2 cellular contexts compared by ENCODE assay signal in genomic region chr2:203741566-203741965, GRCh38.
TF ChIP-seq lines count a peak whose summit lies in the region.

No MANE protein-coding gene starts in this region.

TF ChIP-seq in SK-N-SH treated with all-trans-retinoic acid at 6 μM for 48 hours, 23 proteins besides CTCF, POLR2A, EP300 and RAD21 (continued from another document):
- TF ChIP-seq CREB5 (CRISPR knock-in tag; IDR thresholded peaks at IDR 0.05; ENCODE audit: low read depth), result no peak
- TF ChIP-seq OSR1 (CRISPR knock-in tag; IDR thresholded peaks at IDR 0.05), result no peak
- TF ChIP-seq TOX (CRISPR knock-in tag; IDR thresholded peaks at IDR 0.05; ENCODE audit: borderline replicate concordance), result no peak
- TF ChIP-seq CSDC2 (CRISPR knock-in tag; IDR thresholded peaks at IDR 0.05), result no peak
- TF ChIP-seq RARB (CRISPR knock-in tag; IDR thresholded peaks at IDR 0.05), result no peak
- TF ChIP-seq ZFP30 (CRISPR knock-in tag; IDR thresholded peaks at IDR 0.05), result no peak
- TF ChIP-seq BACH2 (CRISPR knock-in tag; IDR thresholded peaks at IDR 0.05; ENCODE audit: borderline replicate concordance), result no peak
- TF ChIP-seq SNAI2 (CRISPR knock-in tag; IDR thresholded peaks at IDR 0.05), result no peak
- TF ChIP-seq ZNF8 (CRISPR knock-in tag; IDR thresholded peaks at IDR 0.05), result no peak
TF ChIP-seq in SK-N-SH treated with all-trans-retinoic acid at 6 μM for 48 hours: peak in this region for 0.

TF ChIP-seq in GM23338, 12 proteins besides CTCF, POLR2A, EP300 and RAD21 (continued from another document):
- TF ChIP-seq ETS1 (IDR thresholded peaks at IDR 0.05) (no peak), ZNF331 (CRISPR knock-in tag; IDR thresholded peaks at IDR 0.05; ENCODE audit: low read depth) (no peak), NANOG (IDR thresholded peaks at IDR 0.05; ENCODE audit: borderline replicate concordance) (no peak), ZNF114 (CRISPR knock-in tag; IDR thresholded peaks at IDR 0.05) (no peak), ZNF462 (CRISPR knock-in tag; IDR thresholded peaks at IDR 0.05) (no peak)
